ENCODE assay signal across 8 cellular contexts in genomic region chr15:90666135-90666909, GRCh38. TPM values are rescaled to one million over a fixed set of nuclear protein-coding genes. Genes with fewer than 3 reads are reported as not detected.
DNase-seq lines count a peak whose midpoint lies in the region; ATAC-seq and TF ChIP-seq lines count a peak whose summit lies in the region.

No MANE protein-coding gene starts in this region.

- no peaks in the 10 kb centered on the region for H3K36me3 ChIP-seq in BLaER1 treated with 17β-estradiol and CSF1 and Interleukin-3, amounts not matched to agents 10 nM and 100 nM
- H3K36me3 ChIP-seq in KMS-11 (ENCODE audit: insufficient read depth) (no peaks in the 10 kb centered on the region), neutrophil (no peaks in the 10 kb centered on the region), mesendoderm (ENCODE audit: control insufficient read depth, insufficient read depth, low read length) (no peaks in the 10 kb centered on the region)

- peak overlapping the region in 8 of 10 experiments; percentile 67 to 91 (median 74); a peak in 15 of 20 replicates for H3K4me3 ChIP-seq in BLaER1 treated with 17β-estradiol and CSF1 and Interleukin-3, amounts not matched to agents 10 nM and 100 nM
- H3K4me3 ChIP-seq in KMS-11 (IDR thresholded peaks at IDR 0.05; ENCODE audit: insufficient read depth, low read depth, low read length), result no peak overlapping the region
- H3K4me3 ChIP-seq in choroid plexus epithelial cell (ENCODE audit: low read depth, low read length), result peak overlapping the region; percentile 75
- peak overlapping the region; percentile 74 to 77 for H3K4me3 ChIP-seq in neutrophil (ENCODE audit: low read depth in 1 of 2, low read length in 1 of 2)
- no peak overlapping the region for H3K4me3 ChIP-seq in mesendoderm (ENCODE audit: low read length)

- peaks cover 16% of the 10 kb centered on the region for H3K4me1 Mint-ChIP-seq in chondrocyte (ENCODE audit: low read depth)

- H4K8ac ChIP-seq in mesendoderm (ENCODE audit: low read depth, low read length), result no peak overlapping the region

- no peak overlapping the region for H3K4ac ChIP-seq in mesendoderm (ENCODE audit: low read depth, low read length)

- peaks cover 53 to 75% (median 60%) of the 10 kb centered on the region in 10 experiments for H3K4me1 ChIP-seq in BLaER1 treated with 17β-estradiol and CSF1 and Interleukin-3, amounts not matched to agents 10 nM and 100 nM
- H3K4me1 ChIP-seq in KMS-11 (ENCODE audit: low read depth, poor library complexity, severe bottlenecking), result peaks cover 40% of the 10 kb centered on the region
- H3K4me1 ChIP-seq in neutrophil (ENCODE audit: control insufficient read depth in 1 of 2, insufficient read depth in 1 of 2, low read depth in 1 of 2, low read length in 1 of 2), result peaks cover 20 to 21% of the 10 kb centered on the region in 2 experiments
- no peaks in the 10 kb centered on the region for H3K4me1 ChIP-seq in mesendoderm (ENCODE audit: control insufficient read depth, low read depth, low read length)

- no peaks in the 10 kb centered on the region for H3K9me3 ChIP-seq in BLaER1 treated with 17β-estradiol and CSF1 and Interleukin-3, amounts not matched to agents 10 nM and 100 nM (replicated peaks in 1 of 11)
- no peaks in the 10 kb centered on the region for H3K9me3 ChIP-seq in neutrophil

- no peak overlapping the region for H3K27ac Mint-ChIP-seq in chondrocyte (ENCODE audit: unreplicated experiment)

- no peak overlapping the region for H2AK5ac ChIP-seq in mesendoderm (ENCODE audit: low read length)

- H2BK5ac ChIP-seq in mesendoderm (ENCODE audit: low read length), result no peak overlapping the region

- H3K4me3 Mint-ChIP-seq in chondrocyte (ENCODE audit: unreplicated experiment), result no peak overlapping the region

- H2AFZ ChIP-seq in KMS-11 (ENCODE audit: low read depth), result peak overlapping the region; percentile 97

- no peak overlapping the region for H2BK15ac ChIP-seq in mesendoderm (replicated peaks; ENCODE audit: low read depth)

- H2BK120ac ChIP-seq in mesendoderm (ENCODE audit: low read depth, low read length), result no peak overlapping the region

- H3K9ac ChIP-seq in BLaER1 treated with 17β-estradiol and CSF1 and Interleukin-3, amounts not matched to agents 10 nM and 100 nM, result peak overlapping the region; percentile 86 to 97 (median 90); a peak in 20 of 22 replicates
- H3K9ac ChIP-seq in KMS-11 (peak overlapping the region; percentile 89), mesendoderm (ENCODE audit: low read length) (no peak overlapping the region)

- no peaks in the 10 kb centered on the region for H3K27me3 Mint-ChIP-seq in chondrocyte (ENCODE audit: low read depth)

- H3K27ac ChIP-seq in BLaER1 treated with 17β-estradiol and CSF1 and Interleukin-3, amounts not matched to agents 10 nM and 100 nM, result peak overlapping the region; percentile 88 to 97 (median 94)
- H3K27ac ChIP-seq in KMS-11 (peak overlapping the region; percentile 72), neutrophil (no peak overlapping the region), mesendoderm (ENCODE audit: low read depth, low read length) (no peak overlapping the region)

- H3K36me3 Mint-ChIP-seq in chondrocyte (ENCODE audit: low read depth), result no peaks in the 10 kb centered on the region

- peaks cover 3% of the 10 kb centered on the region for H3K9me3 Mint-ChIP-seq in chondrocyte (ENCODE audit: low read depth)

- H3K79me1 ChIP-seq in mesendoderm (ENCODE audit: low read length), result no peaks in the 10 kb centered on the region

- peak overlapping the region; percentile 85 to 98 (median 96) for H3K4me2 ChIP-seq in BLaER1 treated with 17β-estradiol and CSF1 and Interleukin-3, amounts not matched to agents 10 nM and 100 nM
- H3K4me2 ChIP-seq in KMS-11 (peak overlapping the region; percentile 59), mesendoderm (ENCODE audit: low read length) (no peak overlapping the region)

- no peak overlapping the region for H3K56ac ChIP-seq in mesendoderm (ENCODE audit: low read length)

- H4K5ac ChIP-seq in mesendoderm (ENCODE audit: low read length), result no peak overlapping the region

- no peaks in the 10 kb centered on the region for H4K20me1 ChIP-seq in BLaER1 treated with 17β-estradiol and CSF1 and Interleukin-3, amounts not matched to agents 10 nM and 100 nM
- H4K20me1 ChIP-seq in KMS-11 (ENCODE audit: insufficient read depth), result no peaks in the 10 kb centered on the region

- H3K79me2 ChIP-seq in KMS-11 (ENCODE audit: insufficient read depth, low read depth) (no peaks in the 10 kb centered on the region), mesendoderm (ENCODE audit: control insufficient read depth, insufficient read depth, low read length) (no peaks in the 10 kb centered on the region)

- no peak overlapping the region for H3K23ac ChIP-seq in mesendoderm (ENCODE audit: low read length)

- WGBS in mesendoderm (ENCODE audit: extremely low coverage, insufficient coverage, low lambda C conversion rate), result no CpG with 5 or more reads among the region's 14 CpGs

- H3K18ac ChIP-seq in mesendoderm (ENCODE audit: low read length), result no peak overlapping the region

- no peak for ATAC-seq in GM21390 (IDR thresholded peaks at IDR 0.05; ENCODE audit: unreplicated experiment)

- H3K27me3 ChIP-seq in BLaER1 treated with 17β-estradiol and CSF1 and Interleukin-3, amounts not matched to agents 10 nM and 100 nM, result no peaks in the 10 kb centered on the region
- H3K27me3 ChIP-seq in KMS-11 (ENCODE audit: insufficient read depth, low read depth) (no peaks in the 10 kb centered on the region), neutrophil (peaks cover 15% of the 10 kb centered on the region), mesendoderm (ENCODE audit: insufficient read depth, low read length, poor library complexity) (no peaks in the 10 kb centered on the region)

- no peak for DNase-seq in choroid plexus epithelial cell (ENCODE audit: low read depth)
- DNase-seq in SIG-M5 (lab: John Stamatoyannopoulos, UW), result no peak
- DNase-seq in chondrocyte (ENCODE audit: low spot score), result no peak
- no peak for DNase-seq in mesendoderm

- TF ChIP-seq CTCF in KMS-11 (conservative IDR thresholded peaks at IDR 0.05; ENCODE audit: low read depth, low read length) (no peak), choroid plexus epithelial cell (conservative IDR thresholded peaks at IDR 0.05; ENCODE audit: low read depth, low read length) (no peak), neutrophil (IDR thresholded peaks at IDR 0.05) (no peak), chondrocyte (IDR thresholded peaks at IDR 0.05) (no peak)

RNA-seq across cellular contexts. Expression of gene BLM, which starts 50.8 kb away (rescaled TPM):
- 2.3 to 4.1 TPM (median 3.5 TPM) in 3 replicates for total RNA-seq in chondrocyte
- 33.2 TPM for polyA plus RNA-seq in mesendoderm (2013, experiment 1 of 2)
- polyA plus RNA-seq in mesendoderm (2013, experiment 2 of 2), result 30.6 TPM

Comparison
In these comparisons a context has a peak if more than half of its experiments do, and no peak if none do; other contexts are left out.
1. H3K27ac ChIP-seq: peak in BLaER1 treated with 17β-estradiol and CSF1 and Interleukin-3, amounts not matched to agents 10 nM and 100 nM (11 of 11) and KMS-11 (single experiment); none in neutrophil (single experiment) and mesendoderm (single experiment).
2. H3K4me3 ChIP-seq: peak in BLaER1 treated with 17β-estradiol and CSF1 and Interleukin-3, amounts not matched to agents 10 nM and 100 nM (8 of 10), choroid plexus epithelial cell (single experiment) and neutrophil (2 of 2); none in KMS-11 (single experiment) and mesendoderm (single experiment).